Comparison of ENCODE assay signal across 2 cellular contexts in the genomic region with DNA sequence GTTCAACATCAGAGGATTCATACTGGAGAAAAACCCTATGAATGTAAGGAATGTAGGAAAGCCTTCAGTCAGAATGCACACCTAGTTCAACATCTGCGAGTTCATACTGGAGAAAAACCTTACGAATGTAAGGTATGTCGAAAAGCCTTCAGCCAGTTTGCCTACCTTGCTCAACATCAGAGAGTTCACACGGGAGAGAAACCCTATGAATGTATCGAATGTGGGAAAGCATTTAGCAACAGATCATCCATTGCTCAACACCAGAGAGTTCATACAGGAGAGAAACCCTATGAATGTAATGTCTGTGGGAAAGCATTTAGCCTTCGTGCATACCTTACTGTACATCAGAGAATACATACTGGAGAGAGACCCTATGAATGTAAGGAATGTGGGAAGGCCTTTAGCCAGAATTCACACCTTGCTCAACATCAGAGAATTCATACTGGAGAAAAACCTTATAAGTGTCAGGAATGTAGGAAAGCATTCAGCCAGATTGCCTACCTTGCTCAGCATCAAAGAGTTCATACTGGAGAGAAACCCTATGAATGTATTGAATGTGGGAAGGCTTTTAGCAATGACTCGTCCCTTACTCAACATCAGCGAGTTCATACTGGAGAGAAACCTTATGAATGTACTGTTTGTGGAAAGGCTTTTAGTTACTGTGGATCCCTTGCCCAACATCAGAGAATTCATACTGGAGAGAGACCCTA.
TF ChIP-seq lines count a peak whose summit lies in the region.

No MANE protein-coding gene starts in this region.

TF ChIP-seq in A549, 52 proteins besides CTCF, POLR2A, EP300 and RAD21:
- TF ChIP-seq, protein P1, sequence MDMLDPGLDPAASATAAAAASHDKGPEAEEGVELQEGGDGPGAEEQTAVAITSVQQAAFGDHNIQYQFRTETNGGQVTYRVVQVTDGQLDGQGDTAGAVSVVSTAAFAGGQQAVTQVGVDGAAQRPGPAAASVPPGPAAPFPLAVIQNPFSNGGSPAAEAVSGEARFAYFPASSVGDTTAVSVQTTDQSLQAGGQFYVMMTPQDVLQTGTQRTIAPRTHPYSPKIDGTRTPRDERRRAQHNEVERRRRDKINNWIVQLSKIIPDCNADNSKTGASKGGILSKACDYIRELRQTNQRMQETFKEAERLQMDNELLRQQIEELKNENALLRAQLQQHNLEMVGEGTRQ (IDR thresholded peaks at IDR 0.05) = no peak
- TF ChIP-seq, protein P2, sequence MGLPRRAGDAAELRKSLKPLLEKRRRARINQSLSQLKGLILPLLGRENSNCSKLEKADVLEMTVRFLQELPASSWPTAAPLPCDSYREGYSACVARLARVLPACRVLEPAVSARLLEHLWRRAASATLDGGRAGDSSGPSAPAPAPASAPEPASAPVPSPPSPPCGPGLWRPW (IDR thresholded peaks at IDR 0.05) = peak; percentile 6; the same call in 1 of the 2 replicates

TF ChIP-seq in GM12878, 131 proteins besides CTCF, POLR2A, EP300 and RAD21:
- TF ChIP-seq EED (IDR thresholded peaks at IDR 0.05; ENCODE audit: low read depth) (no peak), ZNF24 (IDR thresholded peaks at IDR 0.05) (no peak), WRNIP1 (IDR thresholded peaks at IDR 0.05; ENCODE audit: borderline replicate concordance, low read depth, low read length) (no peak), ZNF274 (IDR thresholded peaks at IDR 0.05; ENCODE audit: insufficient read depth, insufficient read length) (peak; percentile 76), CBX5 (IDR thresholded peaks at IDR 0.05; ENCODE audit: low read depth) (0 out of 2 replicates have a peak, but pooled peaks have one; percentile 37)
